In the genomic region with DNA sequence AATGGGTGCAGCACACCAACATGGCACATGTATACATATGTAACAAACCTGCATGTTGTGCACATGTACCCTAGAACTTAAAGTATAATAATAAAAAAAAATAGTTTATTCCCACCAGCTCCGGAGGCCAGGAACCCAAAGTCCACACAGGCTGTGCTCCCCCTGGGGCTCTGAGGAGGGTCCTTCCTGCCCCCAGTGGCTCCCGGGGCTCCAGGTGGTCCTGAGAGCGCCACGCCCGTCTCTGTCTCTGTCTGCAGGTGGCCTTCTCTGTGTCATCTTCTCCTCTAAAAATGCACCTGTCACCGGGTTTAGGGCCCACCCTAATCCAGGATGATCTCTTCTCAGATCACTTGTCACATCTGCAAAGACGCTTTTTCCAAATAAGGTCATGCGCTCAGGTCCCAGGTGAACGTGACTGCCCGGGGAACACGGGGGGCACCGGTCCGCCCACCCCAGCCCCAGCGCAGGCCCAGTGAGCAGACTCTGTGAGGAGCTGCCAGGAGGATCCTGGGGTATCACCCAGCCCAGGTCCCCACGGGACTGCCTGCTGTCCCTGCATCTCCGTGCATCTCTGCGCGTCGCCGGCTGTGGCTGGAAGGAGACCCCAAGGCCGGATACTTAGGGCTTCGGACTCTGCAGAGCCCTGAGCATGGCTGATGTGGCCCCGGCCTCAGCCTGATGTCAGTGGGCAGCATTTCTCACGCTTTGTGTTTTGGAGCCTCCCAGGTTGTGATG, we compare ENCODE assay signal across 32 cellular contexts. TPM values are rescaled to one million over a fixed set of nuclear protein-coding genes. Genes with fewer than 3 reads are reported as not detected.
A peak's percentile ranks its signal among the peaks of the same experiment; 100 is the strongest.
DNase-seq lines count a peak whose midpoint lies in the region; ATAC-seq, FAIRE-seq and TF ChIP-seq lines count a peak whose summit lies in the region.
"Had no signal": no experiment of that assay in that cellular context is flagged by ENCODE, and none has a peak within 500 bp of the region (broad histone marks: within the 10 kb centered on the region; RNA-seq: fewer than 3 reads in every experiment).

No MANE protein-coding gene starts in this region.

- H3K4me3 ChIP-seq in BE2C (ENCODE audit: low read depth, low read length) = no peak overlapping the region
- H3K4me3 ChIP-seq: gastroesophageal sphincter, left ventricle myocardium inferior, pancreas, Peyer's patch, right atrium auricular region, SJCRH30, spleen, testis, uterus had no signal

- no peaks in the 10 kb centered on the region for H3K27me3 Mint-ChIP-seq in activated CD8-positive, alpha-beta T cell treated with anti-CD3 and anti-CD28 coated beads, Interleukin-2, amount 10 ng/mL, durations not matched to agents 7 days and 5 days (ENCODE audit: low read depth)
- no peaks in the 10 kb centered on the region for H3K27me3 Mint-ChIP-seq in activated CD8-positive, alpha-beta T cell treated with anti-CD3 and anti-CD28 coated beads for 36 hours
- no peaks in the 10 kb centered on the region for H3K27me3 Mint-ChIP-seq in CD4-positive, alpha-beta T cell
- no peaks in the 10 kb centered on the region for H3K27me3 Mint-ChIP-seq in memory B cell

- peak overlapping the region; percentile 78 for H3K27ac Mint-ChIP-seq in activated CD8-positive, alpha-beta T cell treated with anti-CD3 and anti-CD28 coated beads, Interleukin-2, amount 10 ng/mL, durations not matched to agents 7 days and 5 days
- no peak overlapping the region for H3K27ac Mint-ChIP-seq in activated CD8-positive, alpha-beta T cell treated with anti-CD3 and anti-CD28 coated beads for 36 hours
- H3K27ac Mint-ChIP-seq in CD4-positive, alpha-beta T cell = peak overlapping the region; percentile 66
- peak overlapping the region; percentile 50 for H3K27ac Mint-ChIP-seq in memory B cell
- H3K27ac Mint-ChIP-seq: stimulated activated effector memory CD8-positive, alpha-beta T cell treated with anti-CD3 and anti-CD28 coated beads, Interleukin-12 subunit alpha, Interleukin-12 subunit beta, amount 100 ng/mL, for 72 hours had no signal

- peaks cover 41% of the 10 kb centered on the region for H3K4me1 ChIP-seq in BE2C

- H3K36me3 Mint-ChIP-seq in activated CD8-positive, alpha-beta T cell treated with anti-CD3 and anti-CD28 coated beads, Interleukin-2, amount 10 ng/mL, durations not matched to agents 7 days and 5 days (ENCODE audit: low read depth) = peaks cover 60% of the 10 kb centered on the region
- H3K36me3 Mint-ChIP-seq in activated CD8-positive, alpha-beta T cell treated with anti-CD3 and anti-CD28 coated beads for 36 hours (ENCODE audit: low read depth) = peaks cover 31% of the 10 kb centered on the region
- peaks cover 4% of the 10 kb centered on the region for H3K36me3 Mint-ChIP-seq in CD4-positive, alpha-beta T cell (ENCODE audit: low read depth)
- H3K36me3 Mint-ChIP-seq in memory B cell = no peaks in the 10 kb centered on the region

- POLR2A ChIA-PET in activated CD8-positive, alpha-beta T cell treated with anti-CD3 and anti-CD28 coated beads, Interleukin-2, amount 10 ng/mL, durations not matched to agents 7 days and 5 days (lab: Charles Lee) = no interaction called here
- POLR2A ChIA-PET in activated CD8-positive, alpha-beta T cell treated with anti-CD3 and anti-CD28 coated beads for 36 hours (lab: Charles Lee) = interaction anchor here (1.0 kb wide), 1 partner anchor 10 kb away, joined by 4 read pairs; no protein-coding TSS in a partner anchor
- POLR2A ChIA-PET in CD4-positive, alpha-beta T cell (lab: Charles Lee) = interaction anchor here (4.0 to 4.7 kb wide), 2 partner anchors 12 to 141 kb away, joined by 34 to 85 read pairs; a partner anchor contains a TSS

- H3K27me3 ChIP-seq in CD4-positive, alpha-beta T cell (ENCODE audit: control insufficient read depth, insufficient read depth, low read length) = no peaks in the 10 kb centered on the region
- no peaks in the 10 kb centered on the region for H3K27me3 ChIP-seq in BE2C
- H3K27me3 ChIP-seq: gastroesophageal sphincter, pancreas, Peyer's patch, right atrium auricular region, SJCRH30, spleen, testis, uterus had no signal

- DNase-seq in activated CD8-positive, alpha-beta T cell treated with anti-CD3 and anti-CD28 coated beads, Interleukin-2, amount 10 ng/mL, durations not matched to agents 7 days and 5 days = no peak
- no peak for DNase-seq in activated CD8-positive, alpha-beta T cell treated with anti-CD3 and anti-CD28 coated beads for 36 hours
- no peak for DNase-seq in CD4-positive, alpha-beta T cell
- no peak for DNase-seq in HTR-8/SVneo (ENCODE audit: insufficient read length, low spot score)
- no peak for DNase-seq in memory B cell (ENCODE audit: low spot score in 2 of 2)
- DNase-seq in BE2C = no peak
- no peak for DNase-seq in NCI-H526 (lab: John Stamatoyannopoulos, UW)
- DNase-seq: ACHN; activated CD4-positive, alpha-beta T cell treated with anti-CD3 and anti-CD28 coated beads, Interleukin-2, amount 50 U/mL, for 4 hours; activated naive CD4-positive, alpha-beta T cell treated with anti-CD3 and anti-CD28 coated beads, Interleukin-2, amount 50 U/mL, for 16 hours; aorta; caudate nucleus; dermis blood vessel endothelial cell; IMR-90; left ventricle myocardium inferior; NCI-H1105 treated with DMSO at 0.1 percent for 48 hours; NCI-H2081 treated with DMSO at 0.1 percent for 48 hours; NK-92 treated with Interleukin-12 subunit alpha and Interleukin-12 subunit beta, amount 100 ng/mL, for 24 hours; Peyer's patch; SJCRH30; spleen; stimulated activated CD4-positive, alpha-beta T cell treated with anti-CD3 and anti-CD28 coated beads, Interleukin-2, amount 100 ng/mL, for 48 hours; testis; uterus had no signal

- intact Hi-C loops in activated CD8-positive, alpha-beta T cell treated with anti-CD3 and anti-CD28 coated beads for 36 hours (cut with micrococcal nuclease) = loop anchor here (10.0 kb wide), 1 partner anchor 141 kb away; a partner anchor contains a TSS
- intact Hi-C loops in CD4-positive, alpha-beta T cell (cut with DNase I, micrococcal nuclease) = no loop called here

- peak; percentile 75 for FAIRE-seq in HTR-8/SVneo (lab: Jason Lieb, UNC)
- FAIRE-seq: pancreas had no signal

- ATAC-seq in activated CD8-positive, alpha-beta T cell treated with anti-CD3 and anti-CD28 coated beads, Interleukin-2, amount 10 ng/mL, durations not matched to agents 7 days and 5 days = no peak
- no peak for ATAC-seq in activated CD8-positive, alpha-beta T cell treated with anti-CD3 and anti-CD28 coated beads for 36 hours
- ATAC-seq in CD4-positive, alpha-beta T cell (ENCODE audit: poor library complexity) = no peak
- ATAC-seq in memory B cell (ENCODE audit: low read depth) (no peak), HG03108 (IDR thresholded peaks at IDR 0.05; ENCODE audit: unreplicated experiment) (no peak)
- ATAC-seq: gastroesophageal sphincter; pancreas; stimulated activated effector memory CD8-positive, alpha-beta T cell treated with anti-CD3 and anti-CD28 coated beads, Interleukin-12 subunit alpha, Interleukin-12 subunit beta, amount 100 ng/mL, for 72 hours had no signal

- peaks cover 45% of the 10 kb centered on the region for H3K36me3 ChIP-seq in BE2C
- H3K36me3 ChIP-seq: pancreas, Peyer's patch, SJCRH30, uterus had no signal

- peaks cover 52% of the 10 kb centered on the region for H3K4me1 Mint-ChIP-seq in activated CD8-positive, alpha-beta T cell treated with anti-CD3 and anti-CD28 coated beads, Interleukin-2, amount 10 ng/mL, durations not matched to agents 7 days and 5 days (ENCODE audit: low read depth)
- peaks cover 36% of the 10 kb centered on the region for H3K4me1 Mint-ChIP-seq in activated CD8-positive, alpha-beta T cell treated with anti-CD3 and anti-CD28 coated beads for 36 hours (ENCODE audit: low read depth)
- H3K4me1 Mint-ChIP-seq in CD4-positive, alpha-beta T cell (ENCODE audit: low read depth) = peaks cover 30% of the 10 kb centered on the region
- peaks cover 23% of the 10 kb centered on the region for H3K4me1 Mint-ChIP-seq in memory B cell

- no peaks in the 10 kb centered on the region for H3K9me3 ChIP-seq in CD4-positive, alpha-beta T cell (ENCODE audit: control insufficient read depth, low read length)
- H3K9me3 ChIP-seq in BE2C = no peaks in the 10 kb centered on the region
- H3K9me3 ChIP-seq: gastroesophageal sphincter, left ventricle myocardium inferior, pancreas, Peyer's patch, right atrium auricular region, SJCRH30, spleen, testis, uterus had no signal

- CTCF ChIA-PET in activated CD8-positive, alpha-beta T cell treated with anti-CD3 and anti-CD28 coated beads, Interleukin-2, amount 10 ng/mL, durations not matched to agents 7 days and 5 days (lab: Charles Lee) = no interaction called here
- CTCF ChIA-PET in activated CD8-positive, alpha-beta T cell treated with anti-CD3 and anti-CD28 coated beads for 36 hours (lab: Charles Lee) = interaction anchor here (1.5 kb wide), 1 partner anchor 154 kb away, joined by 4 read pairs; no protein-coding TSS in a partner anchor
- CTCF ChIA-PET in CD4-positive, alpha-beta T cell (lab: Charles Lee) = no interaction called here

- no peaks in the 10 kb centered on the region for H3K9me3 Mint-ChIP-seq in activated CD8-positive, alpha-beta T cell treated with anti-CD3 and anti-CD28 coated beads, Interleukin-2, amount 10 ng/mL, durations not matched to agents 7 days and 5 days (ENCODE audit: insufficient read depth)
- no peaks in the 10 kb centered on the region for H3K9me3 Mint-ChIP-seq in activated CD8-positive, alpha-beta T cell treated with anti-CD3 and anti-CD28 coated beads for 36 hours
- H3K9me3 Mint-ChIP-seq in CD4-positive, alpha-beta T cell = no peaks in the 10 kb centered on the region
- H3K9me3 Mint-ChIP-seq in memory B cell = no peaks in the 10 kb centered on the region
- H3K9me3 Mint-ChIP-seq: nephron; stimulated activated effector memory CD8-positive, alpha-beta T cell treated with anti-CD3 and anti-CD28 coated beads, Interleukin-12 subunit alpha, Interleukin-12 subunit beta, amount 100 ng/mL, for 72 hours had no signal

- TF ChIP-seq CTCF in activated CD8-positive, alpha-beta T cell treated with anti-CD3 and anti-CD28 coated beads for 36 hours (IDR thresholded peaks at IDR 0.05) = no peak
- no peak for TF ChIP-seq CTCF in CD4-positive, alpha-beta T cell (IDR thresholded peaks at IDR 0.05)
- no peak for TF ChIP-seq CTCF in BE2C (IDR thresholded peaks at IDR 0.05; ENCODE audit: low read depth, low read length)

- H3K4me3 Mint-ChIP-seq in activated CD8-positive, alpha-beta T cell treated with anti-CD3 and anti-CD28 coated beads, Interleukin-2, amount 10 ng/mL, durations not matched to agents 7 days and 5 days = no peak overlapping the region
- H3K4me3 Mint-ChIP-seq in activated CD8-positive, alpha-beta T cell treated with anti-CD3 and anti-CD28 coated beads for 36 hours = no peak overlapping the region
- no peak overlapping the region for H3K4me3 Mint-ChIP-seq in CD4-positive, alpha-beta T cell
- no peak overlapping the region for H3K4me3 Mint-ChIP-seq in memory B cell
- H3K4me3 Mint-ChIP-seq: nephron; stimulated activated effector memory CD8-positive, alpha-beta T cell treated with anti-CD3 and anti-CD28 coated beads, Interleukin-12 subunit alpha, Interleukin-12 subunit beta, amount 100 ng/mL, for 72 hours had no signal

- H3K27ac ChIP-seq in CD4-positive, alpha-beta T cell (ENCODE audit: low read depth, low read length) = no peak overlapping the region
- H3K27ac ChIP-seq: SJCRH30 had no signal

RNA-seq across cellular contexts. Expression of a gene that starts 11.8 kb away (rescaled TPM):
- total RNA-seq in activated CD8-positive, alpha-beta T cell treated with anti-CD3 and anti-CD28 coated beads, Interleukin-2, amount 10 ng/mL, durations not matched to agents 7 days and 5 days = 10 to 100 TPM; 79.4 to 79.9 TPM
- total RNA-seq in activated CD8-positive, alpha-beta T cell treated with anti-CD3 and anti-CD28 coated beads for 36 hours = 10 to 100 TPM; 66.5 to 68.4 TPM
- total RNA-seq in CD4-positive, alpha-beta T cell = 1 to 10 TPM; 2.3 to 2.5 TPM
- polyA plus RNA-seq in BE2C (2012; ENCODE audit: insufficient read depth, insufficient read length, low read depth) = 15.3 TPM

RNA-seq across cellular contexts. Expression of a gene that starts 54.5 kb away (rescaled TPM):
- total RNA-seq in activated CD8-positive, alpha-beta T cell treated with anti-CD3 and anti-CD28 coated beads, Interleukin-2, amount 10 ng/mL, durations not matched to agents 7 days and 5 days = under 1 TPM; 0.13 to 0.21 TPM
- not detected for total RNA-seq in activated CD8-positive, alpha-beta T cell treated with anti-CD3 and anti-CD28 coated beads for 36 hours
- under 1 TPM; 0.55 to 0.56 TPM for total RNA-seq in CD4-positive, alpha-beta T cell
- polyA plus RNA-seq in BE2C (2012; ENCODE audit: insufficient read depth, insufficient read length, low read depth) = 0.22 TPM
- total RNA-seq: aorta; dermis blood vessel endothelial cell; G401; left ventricle myocardium inferior; T-helper 1 cell treated with Interleukin-12 subunit alpha and Interleukin-12 subunit beta and Interleukin-4 antibody, amounts not matched to agents 30 ng/mL and 1 ng/mL, for 36 hours; uterus had no signal
- polyA plus RNA-seq: aorta had no signal

Comparison
In these comparisons a context has a peak if more than half of its experiments do, and no peak if none do; other contexts are left out.
1. RNA of a gene that starts 11.8 kb away (total RNA-seq): 79.4 to 79.9 TPM in activated CD8-positive, alpha-beta T cell treated with anti-CD3 and anti-CD28 coated beads, Interleukin-2, amount 10 ng/mL, durations not matched to agents 7 days and 5 days and 66.5 to 68.4 TPM in activated CD8-positive, alpha-beta T cell treated with anti-CD3 and anti-CD28 coated beads for 36 hours; 2.3 to 2.5 TPM in CD4-positive, alpha-beta T cell; every median in the first group is over 10 times any median in the second.